ENCODE assay signal across 21 cellular contexts in genomic region chr3:197428961-197429360, GRCh38.
A peak's percentile ranks its signal among the peaks of the same experiment; 100 is the strongest.
DNase-seq lines count a peak whose midpoint lies in the region; ATAC-seq, FAIRE-seq and TF ChIP-seq lines count a peak whose summit lies in the region.
"Had no signal": no experiment of that assay in that cellular context is flagged by ENCODE, and none has a peak within 500 bp of the region (broad histone marks: within the 10 kb centered on the region; RNA-seq: fewer than 3 reads in every experiment).

No MANE protein-coding gene starts in this region.

- H3K27ac ChIP-seq in GM23248 (no peak overlapping the region), astrocyte (ENCODE audit: low read depth, low read length) (peak overlapping the region; percentile 4)
- H3K27ac ChIP-seq: C4-2B, cardiac muscle cell, PC-9 had no signal

- H3K4me3 ChIP-seq in GM23248 = no peak overlapping the region
- no peak overlapping the region for H3K4me3 ChIP-seq in astrocyte (ENCODE audit: insufficient read depth, low read depth, low read length)
- H3K4me3 ChIP-seq: cardiac muscle cell, PC-9, transverse colon had no signal

- ATAC-seq in left colon (no peak), left lobe of liver (no peak)

- H3K9me2 ChIP-seq in GM23248 (ENCODE audit: insufficient read depth) = no peaks in the 10 kb centered on the region

- peaks cover 11% of the 10 kb centered on the region for H3F3A ChIP-seq in GM23248 (ENCODE audit: insufficient read depth)

- H3K4me3 Mint-ChIP-seq in T-helper 1 cell treated with Interleukin-12 subunit alpha and Interleukin-12 subunit beta and Interleukin-4 antibody, amounts not matched to agents 30 μg/mL and 1 μg/mL, for 36 hours = peak overlapping the region; percentile 27
- H3K4me3 Mint-ChIP-seq in astrocyte (ENCODE audit: unreplicated experiment) = no peak overlapping the region
- peak overlapping the region; percentile 24 to 49 (median 31) for H3K4me3 Mint-ChIP-seq in nephron

- FAIRE-seq in astrocyte (lab: Jason Lieb, UNC) = no peak
- FAIRE-seq: GM19239 had no signal

- DNase-seq in T-helper 1 cell (no peak), GM23248 (no peak), astrocyte (ENCODE audit: low read depth) (no peak), NCI-H2081 treated with DMSO at 0.1 percent for 48 hours (lab: John Stamatoyannopoulos, UW) (no peak), left colon (no peak), left lobe of liver (ENCODE audit: low spot score) (no peak)
- DNase-seq: 8988T; activated naive CD8-positive, alpha-beta T cell treated with anti-CD3 and anti-CD28 coated beads, Interleukin-2, amount 10 ng/mL, durations not matched to agents 7 days and 5 days; DMS79; effector CD4-positive, alpha-beta T cell; MV-4-11; NCI-H2081; NCI-H526; PC-9; transverse colon had no signal

- no peaks in the 10 kb centered on the region for H3K36me3 ChIP-seq in GM23248 (ENCODE audit: low read depth)
- no peaks in the 10 kb centered on the region for H3K36me3 ChIP-seq in astrocyte (ENCODE audit: insufficient read depth, low read length)
- H3K36me3 ChIP-seq: cardiac muscle cell, transverse colon had no signal

- H3K4me1 ChIP-seq in GM23248 (ENCODE audit: insufficient read depth) (peaks cover 26% of the 10 kb centered on the region), astrocyte (ENCODE audit: insufficient read depth, low read length) (peaks cover 42% of the 10 kb centered on the region)

- peaks cover 33% of the 10 kb centered on the region for H3K4me1 Mint-ChIP-seq in T-helper 1 cell treated with Interleukin-12 subunit alpha and Interleukin-12 subunit beta and Interleukin-4 antibody, amounts not matched to agents 30 μg/mL and 1 μg/mL, for 36 hours (ENCODE audit: low read depth)
- H3K4me1 Mint-ChIP-seq in astrocyte (ENCODE audit: low read depth, unreplicated experiment) (peaks cover 40% of the 10 kb centered on the region), nephron (peaks cover 82% of the 10 kb centered on the region)

- H3K79me2 ChIP-seq in GM23248 (ENCODE audit: insufficient read depth) (no peaks in the 10 kb centered on the region), astrocyte (ENCODE audit: insufficient read depth, low read length) (no peaks in the 10 kb centered on the region)

- peak overlapping the region; percentile 78; the same call in 1 of the 2 replicates for H2AFZ ChIP-seq in GM23248
- no peak overlapping the region for H2AFZ ChIP-seq in astrocyte (ENCODE audit: low read depth, low read length)
- H2AFZ ChIP-seq: PC-9 had no signal

- peaks cover 25% of the 10 kb centered on the region for H3K27me3 Mint-ChIP-seq in T-helper 1 cell treated with Interleukin-12 subunit alpha and Interleukin-12 subunit beta and Interleukin-4 antibody, amounts not matched to agents 30 μg/mL and 1 μg/mL, for 36 hours (ENCODE audit: low read depth)
- H3K27me3 Mint-ChIP-seq in astrocyte (ENCODE audit: low read depth, unreplicated experiment) (peaks cover 13% of the 10 kb centered on the region), nephron (ENCODE audit: low read depth) (peaks cover 20% of the 10 kb centered on the region)

- H3K27ac Mint-ChIP-seq in T-helper 1 cell treated with Interleukin-12 subunit alpha and Interleukin-12 subunit beta and Interleukin-4 antibody, amounts not matched to agents 30 μg/mL and 1 μg/mL, for 36 hours = peak overlapping the region; percentile 42
- H3K27ac Mint-ChIP-seq in astrocyte (ENCODE audit: unreplicated experiment) (no peak overlapping the region), nephron (peak overlapping the region; percentile 95 to 99 (median 97))
- H3K27ac Mint-ChIP-seq: progenitor cell of endocrine pancreas had no signal

- H4K20me1 ChIP-seq in GM23248 (ENCODE audit: insufficient read depth) (no peaks in the 10 kb centered on the region), astrocyte (ENCODE audit: insufficient read depth, low read length) (no peaks in the 10 kb centered on the region)

- in situ Hi-C loops in GM23248 (cut with MboI) = no loop called here

- intact Hi-C loops in left colon (cut with DNase I, micrococcal nuclease) = no loop called here

- H3K36me3 Mint-ChIP-seq in T-helper 1 cell treated with Interleukin-12 subunit alpha and Interleukin-12 subunit beta and Interleukin-4 antibody, amounts not matched to agents 30 μg/mL and 1 μg/mL, for 36 hours (ENCODE audit: low read depth) = no peaks in the 10 kb centered on the region
- H3K36me3 Mint-ChIP-seq in astrocyte (ENCODE audit: low read depth, unreplicated experiment) (no peaks in the 10 kb centered on the region), nephron (ENCODE audit: low read depth) (no peaks in the 10 kb centered on the region)
- H3K36me3 Mint-ChIP-seq: activated naive CD8-positive, alpha-beta T cell treated with anti-CD3 and anti-CD28 coated beads, Interleukin-2, amount 10 ng/mL, durations not matched to agents 7 days and 5 days had no signal

- H3K27me3 ChIP-seq in GM23248 (replicated peaks; ENCODE audit: insufficient read depth) = peaks cover 2% of the 10 kb centered on the region
- no peaks in the 10 kb centered on the region for H3K27me3 ChIP-seq in astrocyte (ENCODE audit: insufficient read depth, low read length)
- H3K27me3 ChIP-seq: cardiac muscle cell had no signal

- H3K9me3 Mint-ChIP-seq in T-helper 1 cell treated with Interleukin-12 subunit alpha and Interleukin-12 subunit beta and Interleukin-4 antibody, amounts not matched to agents 30 μg/mL and 1 μg/mL, for 36 hours = no peaks in the 10 kb centered on the region
- H3K9me3 Mint-ChIP-seq in astrocyte (ENCODE audit: unreplicated experiment) = peaks cover 8% of the 10 kb centered on the region
- H3K9me3 Mint-ChIP-seq in nephron = peaks cover 4% of the 10 kb centered on the region
- H3K9me3 Mint-ChIP-seq: activated naive CD8-positive, alpha-beta T cell treated with anti-CD3 and anti-CD28 coated beads, Interleukin-2, amount 10 ng/mL, durations not matched to agents 7 days and 5 days had no signal

- H3K9me3 ChIP-seq in GM23248 (ENCODE audit: low read depth) (no peaks in the 10 kb centered on the region), astrocyte (ENCODE audit: insufficient read depth, low read depth, low read length) (no peaks in the 10 kb centered on the region)
- H3K9me3 ChIP-seq: transverse colon had no signal

- peak overlapping the region; percentile 16 for H3K4me2 ChIP-seq in GM23248 (ENCODE audit: unreplicated experiment)
- peak overlapping the region; percentile 46 for H3K4me2 ChIP-seq in astrocyte (ENCODE audit: low read length)
- H3K4me2 ChIP-seq: PC-9 had no signal

- H3K9ac ChIP-seq in GM23248 (no peak overlapping the region), astrocyte (ENCODE audit: low read length) (peak overlapping the region; percentile 21)

- WGBS in GM23248 (ENCODE audit: low coverage in 1 of 2, low lambda C conversion rate in 2 of 2, missing lambda C conversion rate in 2 of 2), 2 experiments = 62 to 69% methylated on average over 7 of the region's 7 CpGs

- no peak for TF ChIP-seq CTCF in astrocyte (IDR thresholded peaks at IDR 0.05; ENCODE audit: insufficient read depth, low read depth, low read length)
- no peak for TF ChIP-seq CTCF in nephron (IDR thresholded peaks at IDR 0.05; ENCODE audit: unreplicated experiment in 3 of 3)
